Comparison of ENCODE assay signal across 25 cellular contexts in the genomic region with DNA sequence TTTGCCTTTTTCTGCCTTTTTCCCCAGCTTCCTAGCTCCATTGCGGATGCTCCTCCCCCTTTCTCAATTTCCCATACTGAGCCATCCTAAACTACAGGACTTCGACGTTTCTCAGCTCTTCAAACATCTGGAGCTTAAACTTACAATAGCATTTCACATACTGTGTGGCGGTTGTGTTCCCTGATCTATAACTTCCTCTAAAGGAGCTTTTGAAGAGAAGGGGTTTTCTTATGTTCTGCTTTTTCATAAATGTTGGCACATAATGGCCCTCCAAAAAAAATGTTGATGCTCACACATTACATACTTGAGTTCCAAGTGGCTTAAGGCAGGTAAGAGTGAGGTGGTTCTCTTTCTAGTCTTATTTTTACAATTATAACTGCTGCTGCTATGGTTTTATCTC.
DNase-seq lines count a peak whose midpoint lies in the region; ATAC-seq and TF ChIP-seq lines count a peak whose summit lies in the region.
"Had no signal": no experiment of that assay in that cellular context is flagged by ENCODE, and none has a peak within 500 bp of the region (broad histone marks: within the 10 kb centered on the region; RNA-seq: fewer than 3 reads in every experiment).

No MANE protein-coding gene starts in this region.

- no peaks in the 10 kb centered on the region for H3K9me2 ChIP-seq in GM23248 (ENCODE audit: insufficient read depth)

- H3K4me1 Mint-ChIP-seq in activated T-cell treated with anti-CD3 and anti-CD28 coated beads, Interleukin-2, amount 50 U/mL, for 24 hours (ENCODE audit: low read depth), result peaks cover 14% of the 10 kb centered on the region
- H3K4me1 Mint-ChIP-seq in activated T-cell treated with anti-CD3 and anti-CD28 coated beads, Interleukin-2, amount 50 U/mL, for 4 hours (ENCODE audit: low read depth), result peaks cover 16% of the 10 kb centered on the region
- no peaks in the 10 kb centered on the region for H3K4me1 Mint-ChIP-seq in activated T-helper 1 cell treated with anti-CD3 and anti-CD28 coated beads, Interleukin-12 subunit alpha, Interleukin-12 subunit beta, Interleukin-2, Interleukin-4 antibody, amounts not matched to agents 30 ng/mL and 10 ng/mL and 1 ng/mL, durations not matched to agents 14 hours and 24 hours and 36 hours (ENCODE audit: low read depth)
- peaks cover 32% of the 10 kb centered on the region for H3K4me1 Mint-ChIP-seq in stimulated activated effector memory CD8-positive, alpha-beta T cell treated with anti-CD3 and anti-CD28 coated beads, Interleukin-12 subunit alpha, Interleukin-12 subunit beta, amount 100 ng/mL, for 72 hours
- H3K4me1 Mint-ChIP-seq: WTC11 had no signal

- H3K4me3 Mint-ChIP-seq in activated T-cell treated with anti-CD3 and anti-CD28 coated beads, Interleukin-2, amount 50 U/mL, for 24 hours, result no peak overlapping the region
- no peak overlapping the region for H3K4me3 Mint-ChIP-seq in activated T-cell treated with anti-CD3 and anti-CD28 coated beads, Interleukin-2, amount 50 U/mL, for 4 hours
- H3K4me3 Mint-ChIP-seq in activated T-helper 1 cell treated with anti-CD3 and anti-CD28 coated beads, Interleukin-12 subunit alpha, Interleukin-12 subunit beta, Interleukin-2, Interleukin-4 antibody, amounts not matched to agents 30 ng/mL and 10 ng/mL and 1 ng/mL, durations not matched to agents 14 hours and 24 hours and 36 hours, result no peak overlapping the region
- H3K4me3 Mint-ChIP-seq in stimulated activated effector memory CD8-positive, alpha-beta T cell treated with anti-CD3 and anti-CD28 coated beads, Interleukin-12 subunit alpha, Interleukin-12 subunit beta, amount 100 ng/mL, for 72 hours, result no peak overlapping the region
- H3K4me3 Mint-ChIP-seq: immature natural killer cell; natural killer cell treated with Interleukin-12 subunit alpha and Interleukin-12 subunit beta and Interleukin-15 and Interleukin-18, amount 100 ng/mL, for 72 hours; WTC11 had no signal

- no peaks in the 10 kb centered on the region for H4K20me1 ChIP-seq in GM23248 (ENCODE audit: insufficient read depth)

- H3K4me2 ChIP-seq in GM23248 (ENCODE audit: unreplicated experiment), result no peak overlapping the region
- H3K4me2 ChIP-seq: hepatocyte had no signal

- 55 to 58% methylated on average over 4 of the region's 4 CpGs for WGBS in GM23248 (ENCODE audit: low coverage in 1 of 2, low lambda C conversion rate in 2 of 2, missing lambda C conversion rate in 2 of 2), 2 experiments

- H3K27ac ChIP-seq in GM23248 (no peak overlapping the region), right atrium auricular region (no peak overlapping the region)
- H3K27ac ChIP-seq: epithelial cell of prostate, hepatocyte, parathyroid adenoma, right lobe of liver, SK-N-MC, upper lobe of right lung had no signal

- no peak for ATAC-seq in activated T-cell treated with anti-CD3 and anti-CD28 coated beads, Interleukin-2, amount 50 U/mL, for 4 hours
- ATAC-seq in stimulated activated effector memory CD8-positive, alpha-beta T cell treated with anti-CD3 and anti-CD28 coated beads, Interleukin-12 subunit alpha, Interleukin-12 subunit beta, amount 100 ng/mL, for 72 hours, result no peak
- ATAC-seq in mucosa of descending colon, result no peak
- ATAC-seq: HCT116; left lobe of liver; natural killer cell treated with Interleukin-12 subunit alpha and Interleukin-12 subunit beta and Interleukin-15 and Interleukin-18, amount 100 ng/mL, for 72 hours; right lobe of liver; upper lobe of right lung; WTC11 had no signal

- H3K36me3 ChIP-seq in GM23248 (ENCODE audit: low read depth) (no peaks in the 10 kb centered on the region), mucosa of descending colon (ENCODE audit: low read depth) (no peaks in the 10 kb centered on the region), right atrium auricular region (no peaks in the 10 kb centered on the region)
- H3K36me3 ChIP-seq: right lobe of liver, upper lobe of right lung had no signal

- peaks cover 1% of the 10 kb centered on the region; the same call in 1 of the 2 replicates for H3F3A ChIP-seq in GM23248 (ENCODE audit: insufficient read depth)

- TF ChIP-seq CTCF in mucosa of descending colon (IDR thresholded peaks at IDR 0.05) (no peak), right atrium auricular region (IDR thresholded peaks at IDR 0.05) (no peak)

- H3K9ac ChIP-seq in GM23248, result no peak overlapping the region
- H3K9ac ChIP-seq: parathyroid adenoma had no signal

- H3K27me3 ChIP-seq in GM23248 (replicated peaks; ENCODE audit: insufficient read depth) (no peaks in the 10 kb centered on the region), right atrium auricular region (no peaks in the 10 kb centered on the region)
- H3K27me3 ChIP-seq: BE2C, hepatocyte, right lobe of liver, upper lobe of right lung had no signal

- peaks cover 57% of the 10 kb centered on the region for H3K36me3 Mint-ChIP-seq in activated T-cell treated with anti-CD3 and anti-CD28 coated beads, Interleukin-2, amount 50 U/mL, for 24 hours (ENCODE audit: low read depth)
- H3K36me3 Mint-ChIP-seq in activated T-cell treated with anti-CD3 and anti-CD28 coated beads, Interleukin-2, amount 50 U/mL, for 4 hours (ENCODE audit: insufficient read depth), result peaks cover 8% of the 10 kb centered on the region
- peaks cover 2% of the 10 kb centered on the region for H3K36me3 Mint-ChIP-seq in activated T-helper 1 cell treated with anti-CD3 and anti-CD28 coated beads, Interleukin-12 subunit alpha, Interleukin-12 subunit beta, Interleukin-2, Interleukin-4 antibody, amounts not matched to agents 30 ng/mL and 10 ng/mL and 1 ng/mL, durations not matched to agents 14 hours and 24 hours and 36 hours (ENCODE audit: low read depth)
- peaks cover 20% of the 10 kb centered on the region for H3K36me3 Mint-ChIP-seq in stimulated activated effector memory CD8-positive, alpha-beta T cell treated with anti-CD3 and anti-CD28 coated beads, Interleukin-12 subunit alpha, Interleukin-12 subunit beta, amount 100 ng/mL, for 72 hours
- H3K36me3 Mint-ChIP-seq: natural killer cell treated with Interleukin-12 subunit alpha and Interleukin-12 subunit beta and Interleukin-15 and Interleukin-18, amount 100 ng/mL, for 72 hours; WTC11 had no signal

- H3K27ac Mint-ChIP-seq in activated T-cell treated with anti-CD3 and anti-CD28 coated beads, Interleukin-2, amount 50 U/mL, for 24 hours, result peak overlapping the region; percentile 45
- peak overlapping the region; percentile 11 for H3K27ac Mint-ChIP-seq in activated T-helper 1 cell treated with anti-CD3 and anti-CD28 coated beads, Interleukin-12 subunit alpha, Interleukin-12 subunit beta, Interleukin-2, Interleukin-4 antibody, amounts not matched to agents 30 ng/mL and 10 ng/mL and 1 ng/mL, durations not matched to agents 14 hours and 24 hours and 36 hours
- peak overlapping the region; percentile 55 for H3K27ac Mint-ChIP-seq in stimulated activated effector memory CD8-positive, alpha-beta T cell treated with anti-CD3 and anti-CD28 coated beads, Interleukin-12 subunit alpha, Interleukin-12 subunit beta, amount 100 ng/mL, for 72 hours
- H3K27ac Mint-ChIP-seq: immature natural killer cell; natural killer cell treated with Interleukin-12 subunit alpha and Interleukin-12 subunit beta and Interleukin-15 and Interleukin-18, amount 100 ng/mL, for 72 hours; WTC11 had no signal

- no peak for DNase-seq in activated T-cell treated with anti-CD3 and anti-CD28 coated beads, Interleukin-2, amount 50 U/mL, for 24 hours
- DNase-seq in activated T-cell treated with anti-CD3 and anti-CD28 coated beads, Interleukin-2, amount 50 U/mL, for 4 hours, result no peak
- peak; percentile 96 for DNase-seq in MV-4-11 (lab: John Stamatoyannopoulos, UW)
- DNase-seq in activated T-helper 1 cell treated with anti-CD3 and anti-CD28 coated beads, Interleukin-12 subunit alpha, Interleukin-12 subunit beta, Interleukin-2, Interleukin-4 antibody, amounts not matched to agents 30 ng/mL and 10 ng/mL and 1 ng/mL, durations not matched to agents 14 hours and 24 hours and 36 hours (ENCODE audit: low spot score), result no peak
- no peak for DNase-seq in stimulated activated effector memory CD8-positive, alpha-beta T cell treated with anti-CD3 and anti-CD28 coated beads, Interleukin-12 subunit alpha, Interleukin-12 subunit beta, amount 100 ng/mL, for 72 hours (ENCODE audit: low spot score in 2 of 2)
- no peak for DNase-seq in GM23248
- no peak for DNase-seq in mucosa of descending colon
- DNase-seq in right atrium auricular region (ENCODE audit: low spot score), result no peak
- DNase-seq: activated CD4-positive, alpha-beta T cell treated with anti-CD3 and anti-CD28 coated beads, Interleukin-2, amount 50 U/mL, for 4 hours; BE2C; immature natural killer cell; NCI-H1417; NCI-H2081 treated with DMSO at 0.1 percent for 48 hours; NCI-H446 treated with DMSO at 0.1 percent for 48 hours; right lobe of liver; stimulated activated CD4-positive, alpha-beta T cell treated with anti-CD3 and anti-CD28 coated beads, Interleukin-15, amount 100 ng/mL, for 24 hours; upper lobe of right lung had no signal

- H3K4me3 ChIP-seq in GM23248 (no peak overlapping the region), mucosa of descending colon (no peak overlapping the region), right atrium auricular region (no peak overlapping the region)
- H3K4me3 ChIP-seq: hepatocyte, right lobe of liver, SK-N-MC, upper lobe of right lung had no signal

- no peak overlapping the region for H2AFZ ChIP-seq in GM23248
- H2AFZ ChIP-seq: hepatocyte, parathyroid adenoma had no signal

- in situ Hi-C loops in GM23248 (cut with MboI), result no loop called here

- intact Hi-C loops in activated T-helper 1 cell treated with anti-CD3 and anti-CD28 coated beads, Interleukin-12 subunit alpha, Interleukin-12 subunit beta, Interleukin-2, Interleukin-4 antibody, amounts not matched to agents 30 ng/mL and 10 ng/mL and 1 ng/mL, durations not matched to agents 14 hours and 24 hours and 36 hours (cut with micrococcal nuclease), result no loop called here
- intact Hi-C loops in mucosa of descending colon (cut with DNase I, micrococcal nuclease), result no loop called here

- H3K9me3 ChIP-seq in GM23248 (ENCODE audit: low read depth), result no peaks in the 10 kb centered on the region
- no peaks in the 10 kb centered on the region for H3K9me3 ChIP-seq in mucosa of descending colon
- H3K9me3 ChIP-seq in right atrium auricular region, result no peaks in the 10 kb centered on the region
- H3K9me3 ChIP-seq: BE2C, right lobe of liver, upper lobe of right lung had no signal

- no peaks in the 10 kb centered on the region for H3K9me3 Mint-ChIP-seq in activated T-cell treated with anti-CD3 and anti-CD28 coated beads, Interleukin-2, amount 50 U/mL, for 24 hours
- no peaks in the 10 kb centered on the region for H3K9me3 Mint-ChIP-seq in activated T-cell treated with anti-CD3 and anti-CD28 coated beads, Interleukin-2, amount 50 U/mL, for 4 hours
- H3K9me3 Mint-ChIP-seq in activated T-helper 1 cell treated with anti-CD3 and anti-CD28 coated beads, Interleukin-12 subunit alpha, Interleukin-12 subunit beta, Interleukin-2, Interleukin-4 antibody, amounts not matched to agents 30 ng/mL and 10 ng/mL and 1 ng/mL, durations not matched to agents 14 hours and 24 hours and 36 hours, result no peaks in the 10 kb centered on the region
- H3K9me3 Mint-ChIP-seq in stimulated activated effector memory CD8-positive, alpha-beta T cell treated with anti-CD3 and anti-CD28 coated beads, Interleukin-12 subunit alpha, Interleukin-12 subunit beta, amount 100 ng/mL, for 72 hours, result no peaks in the 10 kb centered on the region
- H3K9me3 Mint-ChIP-seq: immature natural killer cell; natural killer cell treated with Interleukin-12 subunit alpha and Interleukin-12 subunit beta and Interleukin-15 and Interleukin-18, amount 100 ng/mL, for 72 hours; WTC11 had no signal

- no peaks in the 10 kb centered on the region for H3K79me2 ChIP-seq in GM23248 (ENCODE audit: insufficient read depth)
- H3K79me2 ChIP-seq: hepatocyte had no signal

- no peaks in the 10 kb centered on the region for H3K27me3 Mint-ChIP-seq in activated T-cell treated with anti-CD3 and anti-CD28 coated beads, Interleukin-2, amount 50 U/mL, for 24 hours
- H3K27me3 Mint-ChIP-seq in activated T-cell treated with anti-CD3 and anti-CD28 coated beads, Interleukin-2, amount 50 U/mL, for 4 hours (ENCODE audit: low read depth), result no peaks in the 10 kb centered on the region
- no peaks in the 10 kb centered on the region for H3K27me3 Mint-ChIP-seq in activated T-helper 1 cell treated with anti-CD3 and anti-CD28 coated beads, Interleukin-12 subunit alpha, Interleukin-12 subunit beta, Interleukin-2, Interleukin-4 antibody, amounts not matched to agents 30 ng/mL and 10 ng/mL and 1 ng/mL, durations not matched to agents 14 hours and 24 hours and 36 hours (ENCODE audit: insufficient read depth)
- H3K27me3 Mint-ChIP-seq: natural killer cell treated with Interleukin-12 subunit alpha and Interleukin-12 subunit beta and Interleukin-15 and Interleukin-18, amount 100 ng/mL, for 72 hours had no signal

- peaks cover under 1% of the 10 kb centered on the region; the same call in 1 of the 2 replicates for H3K4me1 ChIP-seq in GM23248 (ENCODE audit: insufficient read depth)
- H3K4me1 ChIP-seq in mucosa of descending colon (ENCODE audit: low read depth), result no peaks in the 10 kb centered on the region
- H3K4me1 ChIP-seq in right atrium auricular region, result peaks cover 0 to 37% of the 10 kb centered on the region in 2 donors
- H3K4me1 ChIP-seq: right lobe of liver had no signal
